12 cellular contexts compared by ENCODE assay signal in genomic region chr7:90661290-90662151, GRCh38.
DNase-seq lines count a peak whose midpoint lies in the region; ATAC-seq, FAIRE-seq and TF ChIP-seq lines count a peak whose summit lies in the region.
"Had no signal": no experiment of that assay in that cellular context is flagged by ENCODE, and none has a peak within 500 bp of the region (broad histone marks: within the 10 kb centered on the region; RNA-seq: fewer than 3 reads in every experiment).

No MANE protein-coding gene starts in this region.

- H3K27ac Mint-ChIP-seq in WTC11 (peak overlapping the region; percentile 18), T-cell (no peak overlapping the region)
- no peak overlapping the region for H3K27ac Mint-ChIP-seq in activated naive CD8-positive, alpha-beta T cell treated with anti-CD3 and anti-CD28 coated beads for 36 hours

- ATAC-seq in SK-N-SH treated with all-trans-retinoic acid at 6 μM for 48 hours = peak; percentile 70
- ATAC-seq in WTC11 = peak; percentile 81
- ATAC-seq in HepG2 = no peak
- no peak for ATAC-seq in mucosa of descending colon
- ATAC-seq in T-cell (replicated peaks in 1 of 4) = no peak

- intact Hi-C loops in left ventricle myocardium inferior (cut with micrococcal nuclease) (no loop called here), HepG2 (cut with micrococcal nuclease; ENCODE audit: unreplicated experiment) (no loop called here), mucosa of descending colon (cut with DNase I, micrococcal nuclease) (no loop called here)

- FAIRE-seq in HepG2 (lab: Jason Lieb, UNC) = no peak

- peaks cover 12% of the 10 kb centered on the region for H4K20me1 ChIP-seq in SK-N-SH (ENCODE audit: insufficient read depth)
- H4K20me1 ChIP-seq in HepG2 (ENCODE audit: insufficient read depth, low read length) = no peaks in the 10 kb centered on the region

- H3K9me3 ChIP-seq in SK-N-SH (no peaks in the 10 kb centered on the region), left ventricle myocardium inferior (replicated peaks) (peaks cover 6% of the 10 kb centered on the region), HepG2 (ENCODE audit: low read length) (no peaks in the 10 kb centered on the region), mucosa of descending colon (no peaks in the 10 kb centered on the region)
- H3K9me3 ChIP-seq: transverse colon had no signal

- H3K4me3 ChIP-seq in SK-N-SH (ENCODE audit: low read depth in 2 of 2, low read length in 1 of 2) (no peak overlapping the region), left ventricle myocardium inferior (peak overlapping the region; percentile 17), HepG2 (replicated peaks in 1 of 3; ENCODE audit: insufficient read depth in 1 of 3, low read depth in 2 of 3, low read length in 3 of 3) (no peak overlapping the region), mucosa of descending colon (no peak overlapping the region)
- H3K4me3 ChIP-seq: transverse colon had no signal

- CTCF ChIA-PET in SK-N-SH (lab: Yijun Ruan, JAX) (interaction anchor here (1.7 to 4.2 kb wide), 2 partner anchors 33 to 373 kb away, joined by 6 to 13 read pairs; no protein-coding TSS in a partner anchor), WTC11 (lab: Charles Lee) (interaction anchor here (1.1 kb wide), 1 partner anchor 206 kb away, joined by 4 read pairs; no protein-coding TSS in a partner anchor), HepG2 (lab: Yijun Ruan, JAX; ENCODE audit: low intra/inter-chr PET ratio, low total read pairs) (no interaction called here), T-cell (lab: Charles Lee) (no interaction called here)

- H3K9me3 Mint-ChIP-seq in WTC11 (peaks cover 4% of the 10 kb centered on the region; the same call in 1 of the 2 replicates), T-cell (peaks cover 0 to 13% (median 4%) of the 10 kb centered on the region in 3 donors)
- peaks cover 1% of the 10 kb centered on the region for H3K9me3 Mint-ChIP-seq in activated naive CD8-positive, alpha-beta T cell treated with anti-CD3 and anti-CD28 coated beads for 36 hours

- DNase-seq in SK-N-SH = no peak
- no peak for DNase-seq in WTC11 (ENCODE audit: low spot score)
- DNase-seq in left ventricle myocardium inferior = no peak
- DNase-seq in HepG2 (ENCODE audit: low spot score) = no peak
- no peak for DNase-seq in activated naive CD8-positive, alpha-beta T cell treated with anti-CD3 and anti-CD28 coated beads for 36 hours
- DNase-seq in mucosa of descending colon = no peak
- no peak for DNase-seq in T-cell
- DNase-seq: activated T-cell treated with anti-CD3 and anti-CD28 coated beads, Interleukin-2, amount 50 U/mL, for 48 hours; MM.1S; transverse colon had no signal

- H3K9ac ChIP-seq in SK-N-SH (no peak overlapping the region), HepG2 (ENCODE audit: insufficient read depth, low read depth, low read length) (no peak overlapping the region)
- H3K9ac ChIP-seq: parathyroid adenoma had no signal

- BruUV-seq in HepG2 (replicated peaks; lab: Mats Ljungman, UMichigan) = no TSS peak

- H3K27me3 ChIP-seq in SK-N-SH (ENCODE audit: insufficient read depth) (no peaks in the 10 kb centered on the region), left ventricle myocardium inferior (ENCODE audit: low read depth) (no peaks in the 10 kb centered on the region), HepG2 (ENCODE audit: control insufficient read depth in 1 of 2, insufficient read depth in 2 of 2, low read length in 2 of 2) (no peaks in the 10 kb centered on the region)
- H3K27me3 ChIP-seq: transverse colon had no signal

- no peak overlapping the region for H3K4me2 ChIP-seq in SK-N-SH
- no peak overlapping the region for H3K4me2 ChIP-seq in HepG2 (ENCODE audit: low read depth, low read length)

- peaks cover 7% of the 10 kb centered on the region for H3K36me3 Mint-ChIP-seq in WTC11
- no peaks in the 10 kb centered on the region for H3K36me3 Mint-ChIP-seq in activated naive CD8-positive, alpha-beta T cell treated with anti-CD3 and anti-CD28 coated beads for 36 hours
- H3K36me3 Mint-ChIP-seq in T-cell = no peaks in the 10 kb centered on the region

- 70% methylated on average over 6 of the region's 6 CpGs for WGBS in SK-N-SH (ENCODE audit: low lambda C conversion rate)
- WGBS in HepG2 (ENCODE audit: low lambda C conversion rate) = 9% methylated on average over 6 of the region's 6 CpGs

- H3K4me1 ChIP-seq in SK-N-SH (ENCODE audit: control insufficient read depth in 1 of 2, insufficient read depth in 2 of 2, low read depth in 1 of 2, low read length in 1 of 2) (peaks cover 0 to 23% of the 10 kb centered on the region in 2 experiments; a peak in 1 of 4 replicates), left ventricle myocardium inferior (peaks cover 55% of the 10 kb centered on the region), HepG2 (ENCODE audit: insufficient read depth, low read length) (no peaks in the 10 kb centered on the region), mucosa of descending colon (ENCODE audit: low read depth) (no peaks in the 10 kb centered on the region)

- H3F3A ChIP-seq in SK-N-SH (replicated peaks; ENCODE audit: insufficient read depth) = peaks cover 9% of the 10 kb centered on the region

- in situ Hi-C loops in HepG2 (cut with HindIII; ENCODE audit: extremely low pct_ligation_motif_present, low pct_unique_long_range_greater_than_20kb) = no loop called here

- peaks cover 54% of the 10 kb centered on the region for H3K4me1 Mint-ChIP-seq in WTC11
- no peaks in the 10 kb centered on the region for H3K4me1 Mint-ChIP-seq in activated naive CD8-positive, alpha-beta T cell treated with anti-CD3 and anti-CD28 coated beads for 36 hours
- H3K4me1 Mint-ChIP-seq in T-cell = no peaks in the 10 kb centered on the region

- H3K4me3 Mint-ChIP-seq in WTC11 = peak overlapping the region; percentile 2; the same call in 1 of the 2 replicates
- no peak overlapping the region for H3K4me3 Mint-ChIP-seq in activated naive CD8-positive, alpha-beta T cell treated with anti-CD3 and anti-CD28 coated beads for 36 hours
- H3K4me3 Mint-ChIP-seq in T-cell = no peak overlapping the region

- no peak overlapping the region for H2AFZ ChIP-seq in SK-N-SH (ENCODE audit: low read depth)
- H2AFZ ChIP-seq in HepG2 (ENCODE audit: low read length) = no peak overlapping the region
- H2AFZ ChIP-seq: parathyroid adenoma had no signal

- no peak for TF ChIP-seq POLR2A in HepG2 (IDR thresholded peaks at IDR 0.05; ENCODE audit: insufficient read depth in 1 of 2, low read depth in 2 of 2, low read length in 2 of 2)

- H3K79me2 ChIP-seq in SK-N-SH (ENCODE audit: insufficient read depth) (peaks cover 81% of the 10 kb centered on the region), HepG2 (ENCODE audit: insufficient read depth, low read length) (no peaks in the 10 kb centered on the region)

- peaks cover 0 to 10% of the 10 kb centered on the region in 2 experiments for H3K36me3 ChIP-seq in SK-N-SH (replicated peaks in 1 of 2; ENCODE audit: control insufficient read depth in 1 of 2, insufficient read depth in 2 of 2, low read length in 1 of 2)
- no peaks in the 10 kb centered on the region for H3K36me3 ChIP-seq in left ventricle myocardium inferior
- H3K36me3 ChIP-seq in HepG2 (replicated peaks in 1 of 2; ENCODE audit: control insufficient read depth in 1 of 2, insufficient read depth in 2 of 2, low read length in 2 of 2) = no peaks in the 10 kb centered on the region
- H3K36me3 ChIP-seq in mucosa of descending colon (ENCODE audit: low read depth) = no peaks in the 10 kb centered on the region
- H3K36me3 ChIP-seq: transverse colon had no signal

- H3K27me3 Mint-ChIP-seq in WTC11 (ENCODE audit: low read depth) (no peaks in the 10 kb centered on the region), T-cell (no peaks in the 10 kb centered on the region)
- H3K27me3 Mint-ChIP-seq in activated naive CD8-positive, alpha-beta T cell treated with anti-CD3 and anti-CD28 coated beads for 36 hours = no peaks in the 10 kb centered on the region

- TF ChIP-seq EP300 in SK-N-SH (IDR thresholded peaks at IDR 0.05; ENCODE audit: borderline replicate concordance in 1 of 2, low read depth in 1 of 2, low read length in 1 of 2) = no peak
- TF ChIP-seq EP300 in HepG2 (IDR thresholded peaks at IDR 0.05; ENCODE audit: low read depth in 2 of 2, low read length in 2 of 2) = no peak
- no peak for TF ChIP-seq EP300 in HepG2 (CRISPR knock-in tag; IDR thresholded peaks at IDR 0.05; ENCODE audit: borderline replicate concordance)

- POLR2A ChIA-PET in SK-N-SH (lab: Yijun Ruan, JAX) (no interaction called here), WTC11 (lab: Charles Lee) (no interaction called here), HepG2 (lab: Yijun Ruan, JAX) (no interaction called here), T-cell (lab: Charles Lee) (no interaction called here)

- no peak for TF ChIP-seq RAD21 in SK-N-SH (IDR thresholded peaks at IDR 0.05; ENCODE audit: low read length)
- TF ChIP-seq RAD21 in HepG2 (CRISPR knock-in tag; IDR thresholded peaks at IDR 0.05) = no peak

- TF ChIP-seq CTCF in SK-N-SH (IDR thresholded peaks at IDR 0.05) (no peak), WTC11 (IDR thresholded peaks at IDR 0.05) (no peak), left ventricle myocardium inferior (IDR thresholded peaks at IDR 0.05; ENCODE audit: borderline replicate concordance) (no peak), HepG2 (CRISPR knock-in tag; IDR thresholded peaks at IDR 0.05) (no peak), mucosa of descending colon (IDR thresholded peaks at IDR 0.05) (no peak)

- H3K9me2 ChIP-seq in SK-N-SH = no peaks in the 10 kb centered on the region

- H3K27ac ChIP-seq in SK-N-SH (ENCODE audit: low read depth in 2 of 2, low read length in 1 of 2) (no peak overlapping the region), left ventricle myocardium inferior (replicated peaks) (peak overlapping the region; percentile 85), HepG2 (ENCODE audit: extremely low read length, insufficient read depth, low read length) (no peak overlapping the region)
- H3K27ac ChIP-seq: parathyroid adenoma, transverse colon had no signal

TF ChIP-seq in SK-N-SH treated with all-trans-retinoic acid at 6 μM for 48 hours, 23 proteins besides CTCF, POLR2A, EP300 and RAD21 (continues in another document):
- TF ChIP-seq ZNF70 (CRISPR knock-in tag; IDR thresholded peaks at IDR 0.05) (no peak), RARB (CRISPR knock-in tag; IDR thresholded peaks at IDR 0.05) (no peak), ARNTL (CRISPR knock-in tag; IDR thresholded peaks at IDR 0.05; ENCODE audit: borderline replicate concordance, low read depth) (no peak)

TF ChIP-seq in SK-N-SH, 30 proteins besides CTCF, POLR2A, EP300 and RAD21 (continues in another document):
- TF ChIP-seq TCF12 (IDR thresholded peaks at IDR 0.05) = no peak
- TF ChIP-seq RCOR1 (IDR thresholded peaks at IDR 0.05; ENCODE audit: low read length) = no peak
- TF ChIP-seq EZH2phosphoT487 (IDR thresholded peaks at IDR 0.05; ENCODE audit: borderline replicate concordance, low read depth) = no peak

TF ChIP-seq in WTC11, 78 proteins besides CTCF, POLR2A, EP300 and RAD21 (continues in another document):
- no peak for TF ChIP-seq ZBTB21 (CRISPR knock-in tag; IDR thresholded peaks at IDR 0.05; ENCODE audit: borderline replicate concordance)

TF ChIP-seq in HepG2, 621 proteins besides CTCF, POLR2A, EP300 and RAD21:
- TF ChIP-seq YY1 (IDR thresholded peaks at IDR 0.05; ENCODE audit: insufficient read depth, insufficient replicate concordance, low read depth, low read length) = no peak

Comparison
In these comparisons a context has a peak if more than half of its experiments do, and no peak if none do; other contexts are left out.
1. ATAC-seq: peak in SK-N-SH treated with all-trans-retinoic acid at 6 μM for 48 hours (single experiment) and WTC11 (single experiment); none in HepG2 (single experiment), mucosa of descending colon (single experiment) and T-cell (0 of 4).
2. CTCF ChIA-PET loops: an anchor here in SK-N-SH (1.7 to 4.2 kb wide) and WTC11 (1.1 kb wide); none called in HepG2 and T-cell.